21 cellular contexts compared by ENCODE assay signal in genomic region chr9:12503606-12504122, GRCh38.
A peak's percentile ranks its signal among the peaks of the same experiment; 100 is the strongest.
DNase-seq lines count a peak whose midpoint lies in the region; ATAC-seq and TF ChIP-seq lines count a peak whose summit lies in the region.
"Had no signal": no experiment of that assay in that cellular context is flagged by ENCODE, and none has a peak within 500 bp of the region (broad histone marks: within the 10 kb centered on the region; RNA-seq: fewer than 3 reads in every experiment).

No MANE protein-coding gene starts in this region.

- H3K9ac ChIP-seq in trophoblast cell (ENCODE audit: low read length), result no peak overlapping the region
- H3K9ac ChIP-seq: BLaER1 treated with 17β-estradiol and CSF1 and Interleukin-3, amounts not matched to agents 10 nM and 100 nM; GM23248 had no signal

- H4K12ac ChIP-seq in trophoblast cell (ENCODE audit: low read depth, low read length), result no peak overlapping the region

- no peaks in the 10 kb centered on the region for H3K27me3 ChIP-seq in trophoblast cell (ENCODE audit: insufficient read depth, low read length)
- H3K27me3 ChIP-seq in right cardiac atrium (ENCODE audit: control insufficient read depth, insufficient read depth), result no peaks in the 10 kb centered on the region
- H3K27me3 ChIP-seq: BLaER1 treated with 17β-estradiol and CSF1 and Interleukin-3, amounts not matched to agents 10 nM and 100 nM had no signal

- no peaks in the 10 kb centered on the region for H3K36me3 ChIP-seq in trophoblast cell (ENCODE audit: control insufficient read depth in 1 of 2, insufficient read depth in 2 of 2, low read length in 2 of 2)
- H3K36me3 ChIP-seq: BLaER1 treated with 17β-estradiol and CSF1 and Interleukin-3, amounts not matched to agents 10 nM and 100 nM had no signal

- DNase-seq in H4 (ENCODE audit: low spot score) (peak; percentile 2), amniotic epithelial cell (ENCODE audit: low read depth) (peak; percentile 99), fibroblast of villous mesenchyme (ENCODE audit: low read depth) (peak; percentile 30), trophoblast cell (peak; percentile 33 to 74), AML-193 (lab: John Stamatoyannopoulos, UW) (no peak), right cardiac atrium (no peak)
- DNase-seq: CD4-positive, CD25-positive, alpha-beta regulatory T cell; CD8-positive, alpha-beta memory T cell; COR-L47; DMS 273 treated with DMSO at 0.1 percent for 48 hours; DMS53; DND-41; EL; GM23248; HCEC 1CT had no signal

- intact Hi-C loops in right cardiac atrium (cut with DNase I), result no loop called here

- H2AFZ ChIP-seq in trophoblast cell (ENCODE audit: insufficient read depth, low read length, poor library complexity), result no peak overlapping the region
- H2AFZ ChIP-seq: GM23248 had no signal

- no peak for TF ChIP-seq CTCF in fibroblast of villous mesenchyme (IDR thresholded peaks at IDR 0.05; ENCODE audit: insufficient read depth, low read depth, low read length)

- H4K91ac ChIP-seq in trophoblast cell (ENCODE audit: low read depth, low read length), result no peak overlapping the region

- ATAC-seq in HG02759 (IDR thresholded peaks at IDR 0.05; ENCODE audit: unreplicated experiment) (no peak), right cardiac atrium (no peak)
- ATAC-seq: A549, GM12878, HepG2 had no signal

- H3K4me2 ChIP-seq in trophoblast cell (ENCODE audit: low read length), result no peak overlapping the region
- H3K4me2 ChIP-seq: A549; BLaER1 treated with 17β-estradiol and CSF1 and Interleukin-3, amounts not matched to agents 10 nM and 100 nM had no signal

- H3K9me3 ChIP-seq in trophoblast cell (ENCODE audit: insufficient read depth, low read depth, low read length) (no peaks in the 10 kb centered on the region), right cardiac atrium (ENCODE audit: control insufficient read depth, low read length) (no peaks in the 10 kb centered on the region)
- H3K9me3 ChIP-seq: A549 had no signal

- no peak overlapping the region for H2AK5ac ChIP-seq in trophoblast cell (ENCODE audit: low read length)

- no peak overlapping the region for H3K23ac ChIP-seq in trophoblast cell (ENCODE audit: low read length)

- WGBS in trophoblast cell (ENCODE audit: extremely low coverage, insufficient coverage, insufficient read length), result no CpG with 5 or more reads among the region's 2 CpGs
- WGBS in right cardiac atrium, result 61% methylated on average over 2 of the region's 2 CpGs

- no peak overlapping the region for H4K8ac ChIP-seq in trophoblast cell (ENCODE audit: low read depth, low read length)

- no peak overlapping the region for H3K27ac ChIP-seq in trophoblast cell (ENCODE audit: low read depth, low read length)
- no peak overlapping the region for H3K27ac ChIP-seq in right cardiac atrium (ENCODE audit: low read length)
- H3K27ac ChIP-seq: 22Rv1; A549; BLaER1 treated with 17β-estradiol and CSF1 and Interleukin-3, amounts not matched to agents 10 nM and 100 nM; GM23248 had no signal

- H3K4me3 ChIP-seq in fibroblast of villous mesenchyme (ENCODE audit: low read depth, low read length) (no peak overlapping the region), trophoblast cell (ENCODE audit: low read depth, low read length) (no peak overlapping the region), right cardiac atrium (ENCODE audit: low read length) (no peak overlapping the region)
- H3K4me3 ChIP-seq: A549; BLaER1 treated with 17β-estradiol and CSF1 and Interleukin-3, amounts not matched to agents 10 nM and 100 nM; GM12878; GM23248 had no signal

- no peak overlapping the region for H2BK12ac ChIP-seq in trophoblast cell (ENCODE audit: low read length)

- no peak overlapping the region for H3K18ac ChIP-seq in trophoblast cell (ENCODE audit: low read length)

- no peaks in the 10 kb centered on the region for H3K79me1 ChIP-seq in trophoblast cell (ENCODE audit: low read length)

- no peaks in the 10 kb centered on the region for H3K79me2 ChIP-seq in trophoblast cell (ENCODE audit: control insufficient read depth, insufficient read depth, low read length, poor library complexity)

- H2BK120ac ChIP-seq in trophoblast cell (ENCODE audit: insufficient read depth, low read length, poor library complexity), result no peak overlapping the region

- no peak overlapping the region for H2BK5ac ChIP-seq in trophoblast cell (ENCODE audit: low read depth, low read length, poor library complexity)

- H3K4ac ChIP-seq in trophoblast cell (ENCODE audit: low read depth, low read length), result no peak overlapping the region

- H3K4me1 ChIP-seq in trophoblast cell (ENCODE audit: control insufficient read depth in 1 of 2, insufficient read depth in 2 of 2, low read length in 2 of 2), result no peaks in the 10 kb centered on the region
- H3K4me1 ChIP-seq in right cardiac atrium (ENCODE audit: control insufficient read depth, insufficient read depth, low read length), result no peaks in the 10 kb centered on the region
- H3K4me1 ChIP-seq: A549; BLaER1 treated with 17β-estradiol and CSF1 and Interleukin-3, amounts not matched to agents 10 nM and 100 nM had no signal

- no peak overlapping the region for H3K14ac ChIP-seq in trophoblast cell (ENCODE audit: low read length)

Comparison
In these comparisons a context has a peak if more than half of its experiments do, and no peak if none do; other contexts are left out.
1. DNase-seq: peak in H4 (single experiment), amniotic epithelial cell (single experiment), fibroblast of villous mesenchyme (single experiment) and trophoblast cell (2 of 2); none in AML-193 (0 of 2) and right cardiac atrium (0 of 3).